ENCODE assay signal across 27 cellular contexts in genomic region chr13:47289578-47289977, GRCh38.
DNase-seq lines count a peak whose midpoint lies in the region; ATAC-seq and TF ChIP-seq lines count a peak whose summit lies in the region.
"Had no signal": no experiment of that assay in that cellular context is flagged by ENCODE, and none has a peak within 500 bp of the region (broad histone marks: within the 10 kb centered on the region; RNA-seq: fewer than 3 reads in every experiment).

No MANE protein-coding gene starts in this region.

- H3K79me2 ChIP-seq in PC-3 (ENCODE audit: low read length), result no peaks in the 10 kb centered on the region

- H3K27ac ChIP-seq in PC-3 (ENCODE audit: low read length), result peak overlapping the region; percentile 86
- H3K27ac ChIP-seq: dorsolateral prefrontal cortex, KMS-11, left lung, PC-9, VCaP had no signal

- intact Hi-C loops in PC-3 (cut with micrococcal nuclease), result loop anchor here (5.0 to 10.0 kb wide), 4 partner anchors 75 to 337 kb away; no protein-coding TSS in a partner anchor

- CTCF ChIA-PET in PC-3 (lab: Charles Lee), result no interaction called here

- POLR2A ChIA-PET in PC-3 (lab: Charles Lee; ENCODE audit: unreplicated experiment), result no interaction called here

- H3K9me2 ChIP-seq in PC-3 (replicated peaks; ENCODE audit: low read length), result no peaks in the 10 kb centered on the region

- no peak for TF ChIP-seq CTCF in PC-3 (conservative IDR thresholded peaks at IDR 0.05; ENCODE audit: low read depth, low read length)
- TF ChIP-seq CTCF in foreskin fibroblast (IDR thresholded peaks at IDR 0.05; ENCODE audit: low read depth, low read length), result no peak

- H3K4me3 ChIP-seq in PC-3 (ENCODE audit: low read length) (no peak overlapping the region), foreskin fibroblast (ENCODE audit: low read depth in 1 of 2, low read length in 2 of 2) (no peak overlapping the region)
- H3K4me3 ChIP-seq: dorsolateral prefrontal cortex, GM23338, left lung, MG63, PC-9 had no signal

- BruUV-seq in PC-3 (replicated peaks; lab: Mats Ljungman, UMichigan), result no TSS peak

- DNase-seq in EL (peak; percentile 11), PC-3 (peak; percentile 92), foreskin fibroblast (peak; percentile 49 to 63), renal cortical epithelial cell (ENCODE audit: low read depth) (peak; percentile 43), SIG-M5 treated with dmso at 0.1 percent for 504 hours (lab: John Stamatoyannopoulos, UW; ENCODE audit: unreplicated experiment) (no peak), COR-L47 (lab: John Stamatoyannopoulos, UW) (no peak)
- DNase-seq: activated CD4-positive, alpha-beta T cell treated with anti-CD3 and anti-CD28 coated beads for 36 hours; activated CD8-positive, alpha-beta T cell treated with anti-CD3 and anti-CD28 coated beads for 36 hours; amniotic stem cell; DMS79; dorsolateral prefrontal cortex; left lung; mesendoderm; MG63; NCI-H1105; NCI-H1930; NCI-H524; Right ventricle myocardium superior; stimulated activated CD4-positive, alpha-beta T cell treated with anti-CD3 and anti-CD28 coated beads, Interleukin-15, amount 100 ng/mL, for 24 hours had no signal

- ATAC-seq in PC-3, result peak; percentile 82
- no peak for ATAC-seq in HG03196 (IDR thresholded peaks at IDR 0.05; ENCODE audit: unreplicated experiment)
- no peak for ATAC-seq in HG03025 (IDR thresholded peaks at IDR 0.05; ENCODE audit: low FRiP score, unreplicated experiment)
- ATAC-seq: activated CD4-positive, alpha-beta T cell treated with anti-CD3 and anti-CD28 coated beads for 36 hours; activated CD8-positive, alpha-beta T cell treated with anti-CD3 and anti-CD28 coated beads for 36 hours; activated T-helper 17 cell treated with anti-CD3 and anti-CD28 coated beads, Interleukin-2, amount 50 U/mL, for 72 hours; GM23338; left lung; stimulated activated memory B cell treated with anti-CD40 and anti-IgM and Interleukin-4, amounts not matched to agents 10 μg/mL and 1 μg/mL and 100 μg/mL, for 72 hours had no signal

- H4K20me1 ChIP-seq in PC-3 (ENCODE audit: low read length), result no peaks in the 10 kb centered on the region

- no peaks in the 10 kb centered on the region for H3K9me3 ChIP-seq in PC-3 (ENCODE audit: low read length)
- H3K9me3 ChIP-seq: left lung, MG63 had no signal

- H3F3A ChIP-seq in PC-3 (ENCODE audit: low read length, unreplicated experiment), result no peaks in the 10 kb centered on the region

- H2AFZ ChIP-seq in PC-3 (ENCODE audit: low read length), result no peak overlapping the region
- H2AFZ ChIP-seq: GM23338, PC-9 had no signal

- no peaks in the 10 kb centered on the region for H3K27me3 ChIP-seq in PC-3 (ENCODE audit: low read length)
- H3K27me3 ChIP-seq: left lung, MG63 had no signal

- H3K36me3 ChIP-seq in PC-3 (ENCODE audit: low read depth, low read length), result no peaks in the 10 kb centered on the region
- H3K36me3 ChIP-seq: left lung, MG63 had no signal

- peak overlapping the region; percentile 40; the same call in 1 of the 2 replicates for H3K9ac ChIP-seq in PC-3 (ENCODE audit: low read length)
- H3K9ac ChIP-seq: KMS-11 had no signal

- H3K4me1 ChIP-seq in PC-3 (ENCODE audit: insufficient read depth, low read length), result peaks cover 52% of the 10 kb centered on the region
- H3K4me1 ChIP-seq: left lung had no signal

- peak overlapping the region; percentile 72 for H3K4me2 ChIP-seq in PC-3 (ENCODE audit: low read length)
- H3K4me2 ChIP-seq: GM23338, KMS-11, PC-9 had no signal

Comparison
In these comparisons a context has a peak if more than half of its experiments do, and no peak if none do; other contexts are left out.
1. DNase-seq: peak in EL (single experiment), PC-3 (single experiment), foreskin fibroblast (2 of 2) and renal cortical epithelial cell (single experiment); none in SIG-M5 treated with dmso at 0.1 percent for 504 hours (single experiment) and COR-L47 (single experiment).